Comparison of ENCODE assay signal across 25 cellular contexts in genomic region chr12:53807322-53807721, GRCh38. TPM values are rescaled to one million over a fixed set of nuclear protein-coding genes. Genes with fewer than 3 reads are reported as not detected.
"Had no signal": no experiment of that assay in that cellular context is flagged by ENCODE, and none has a peak within 500 bp of the region (broad histone marks: within the 10 kb centered on the region; RNA-seq: fewer than 3 reads in every experiment).

No MANE protein-coding gene starts in this region.

- H3K4me3 ChIP-seq: SK-N-MC had no signal

- H3K9ac ChIP-seq: KMS-11 had no signal

- DNase-seq: activated CD4-positive, alpha-beta T cell treated with anti-CD3 and anti-CD28 coated beads for 1 hour; activated CD4-positive, alpha-beta T cell treated with anti-CD3 and anti-CD28 coated beads, Interleukin-2, amount 10 ng/mL, durations not matched to agents 24 days and 14 days; activated CD4-positive, alpha-beta T cell treated with anti-CD3 and anti-CD28 coated beads, Interleukin-2, amount 50 U/mL, for 48 hours; activated CD8-positive, alpha-beta memory T cell treated with anti-CD3 and anti-CD28 coated beads, Interleukin-2, amount 10 ng/mL, durations not matched to agents 7 days and 5 days; activated effector memory CD4-positive, alpha-beta T cell treated with Interleukin-2 at 50 U/mL for 16 hours; activated naive CD4-positive, alpha-beta T cell; activated naive CD8-positive, alpha-beta T cell treated with anti-CD3 and anti-CD28 coated beads, Interleukin-2, amount 50 U/mL, for 24 hours; activated T-cell treated with anti-CD3 and anti-CD28 coated beads, Interleukin-2, amount 50 U/mL, for 24 hours; amniotic stem cell; NCI-H1092; NCI-H1417; NCI-H1694; NCI-H2029 treated with DMSO at 0.1 percent for 48 hours; NCI-H510A treated with DMSO at 0.1 percent for 48 hours; NCI-H69; NK-92 treated with Interleukin-12 subunit alpha and Interleukin-12 subunit beta, amount 100 ng/mL, for 24 hours; T-helper 1 cell had no signal

- H3K4me2 ChIP-seq: KMS-11 had no signal

- H3K27ac ChIP-seq: KMS-11, SK-N-MC had no signal

- ATAC-seq: activated CD8-positive, alpha-beta memory T cell treated with anti-CD3 and anti-CD28 coated beads, Interleukin-2, amount 10 ng/mL, durations not matched to agents 7 days and 5 days; activated naive CD8-positive, alpha-beta T cell treated with anti-CD3 and anti-CD28 coated beads, Interleukin-2, amount 50 U/mL, for 24 hours; WTC11 had no signal

RNA-seq across cellular contexts. Expression of gene CISTR, which starts 55.5 kb away (rescaled TPM):
- total RNA-seq: activated CD4-positive, alpha-beta T cell treated with anti-CD3 and anti-CD28 coated beads, Interleukin-2, amount 10 ng/mL, durations not matched to agents 24 days and 14 days; activated CD8-positive, alpha-beta memory T cell treated with anti-CD3 and anti-CD28 coated beads, Interleukin-2, amount 10 ng/mL, durations not matched to agents 7 days and 5 days; activated naive CD4-positive, alpha-beta T cell treated with anti-CD3 and anti-CD28 coated beads, Interleukin-2, amount 50 U/mL, for 72 hours; activated T-helper 1 cell treated with anti-CD3 and anti-CD28 coated beads, Interleukin-12 subunit alpha, Interleukin-12 subunit beta, Interleukin-2, Interleukin-4 antibody, amounts not matched to agents 30 ng/mL and 10 ng/mL and 1 ng/mL, durations not matched to agents 14 hours and 24 hours and 36 hours; astrocyte; MCF 10A; T-helper 2 cell treated with Interferon-gamma antibody and Interleukin-4, amounts not matched to agents 100 ng/mL and 5 ng/mL, for 36 hours had no signal
